Comparison of ENCODE assay signal across 29 cellular contexts in the genomic region with DNA sequence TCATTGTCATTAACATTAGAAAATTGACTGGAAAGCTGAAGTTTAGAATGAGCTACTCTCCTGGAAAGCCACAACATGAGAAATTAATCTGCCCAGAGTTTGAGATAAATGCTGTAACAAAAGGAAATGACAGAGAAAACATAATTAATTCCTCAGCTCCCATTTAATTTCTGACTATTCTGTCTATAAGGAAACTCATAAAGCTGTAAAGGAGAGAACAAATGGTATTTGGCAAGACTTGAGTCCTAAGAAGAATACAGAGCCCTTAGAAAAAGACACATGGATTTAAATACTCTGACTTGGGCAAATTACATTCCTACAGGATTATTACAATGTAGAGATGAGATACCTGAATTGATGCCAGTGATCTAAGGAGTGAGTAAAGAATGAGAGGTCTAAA.
"Had no signal": no experiment of that assay in that cellular context is flagged by ENCODE, and none has a peak within 500 bp of the region (broad histone marks: within the 10 kb centered on the region; RNA-seq: fewer than 3 reads in every experiment).

No MANE protein-coding gene starts in this region.

- H3K27me3 ChIP-seq: colonic mucosa, dorsolateral prefrontal cortex, esophagus muscularis mucosa, esophagus squamous epithelium, foreskin keratinocyte, gastrocnemius medialis, gastroesophageal sphincter, heart left ventricle, heart right ventricle had no signal

- ATAC-seq: effector memory CD8-positive, alpha-beta T cell; esophagus mucosa; foreskin keratinocyte; gastrocnemius medialis; gastroesophageal sphincter; heart left ventricle; heart right ventricle had no signal

- H3K4me3 ChIP-seq: colonic mucosa, coronary artery, dorsolateral prefrontal cortex, esophagus muscularis mucosa, esophagus squamous epithelium, gastrocnemius medialis, gastroesophageal sphincter, heart left ventricle, heart right ventricle had no signal

- H3K4me1 Mint-ChIP-seq: endodermal cell had no signal

- DNase-seq: colonic mucosa; cortex of kidney; dermis blood vessel endothelial cell; dorsolateral prefrontal cortex; effector CD4-positive, alpha-beta T cell; effector CD8-positive, alpha-beta T cell; effector memory CD4-positive, alpha-beta T cell; effector memory CD8-positive, alpha-beta T cell; endodermal cell; erythroblast; esophagus squamous epithelium; foreskin fibroblast; foreskin melanocyte; gastrocnemius medialis; glutamatergic neuron; head of caudate nucleus; heart left ventricle; heart right ventricle had no signal

- H3K27me3 Mint-ChIP-seq: dendritic cell treated with granulocyte-macrophage colony-stimulating factor and Interleukin-4, amounts not matched to agents 40 ng/mL and 50 ng/mL, for 4 days; effector memory CD8-positive, alpha-beta T cell had no signal

- H3K27ac Mint-ChIP-seq: dendritic cell treated with granulocyte-macrophage colony-stimulating factor and Interleukin-4, amounts not matched to agents 40 ng/mL and 50 ng/mL, for 4 days; effector memory CD8-positive, alpha-beta T cell; endodermal cell had no signal

- H3K4me3 Mint-ChIP-seq: dendritic cell treated with granulocyte-macrophage colony-stimulating factor and Interleukin-4, amounts not matched to agents 40 ng/mL and 50 ng/mL, for 4 days; effector memory CD8-positive, alpha-beta T cell; endodermal cell had no signal

- FAIRE-seq: colon, endometrium, endothelial cell of umbilical vein, frontal cortex had no signal

- H3K27ac ChIP-seq: colonic mucosa, coronary artery, dorsolateral prefrontal cortex, epithelial cell of prostate, esophagus muscularis mucosa, esophagus squamous epithelium, foreskin keratinocyte, gastrocnemius medialis, gastroesophageal sphincter, heart left ventricle, heart right ventricle had no signal

- H3K36me3 ChIP-seq: colonic mucosa, esophagus muscularis mucosa, esophagus squamous epithelium, gastrocnemius medialis, gastroesophageal sphincter, heart left ventricle, heart right ventricle had no signal

- H3K4me1 ChIP-seq: colonic mucosa, esophagus muscularis mucosa, esophagus squamous epithelium, foreskin keratinocyte, gastrocnemius medialis, gastroesophageal sphincter, heart left ventricle, heart right ventricle had no signal

- H3K9me3 ChIP-seq: colonic mucosa, esophagus muscularis mucosa, esophagus squamous epithelium, gastrocnemius medialis, gastroesophageal sphincter, heart left ventricle had no signal

- H3K9me3 Mint-ChIP-seq: dendritic cell treated with granulocyte-macrophage colony-stimulating factor and Interleukin-4, amounts not matched to agents 40 ng/mL and 50 ng/mL, for 4 days; effector memory CD8-positive, alpha-beta T cell; endodermal cell had no signal
